Comparison of ENCODE assay signal across 13 cellular contexts in genomic region chr1:21397813-21398188, GRCh38. TPM values are rescaled to one million over a fixed set of nuclear protein-coding genes. Genes with fewer than 3 reads are reported as not detected.
DNase-seq lines count a peak whose midpoint lies in the region; ATAC-seq and TF ChIP-seq lines count a peak whose summit lies in the region.
"Had no signal": no experiment of that assay in that cellular context is flagged by ENCODE, and none has a peak within 500 bp of the region (broad histone marks: within the 10 kb centered on the region; RNA-seq: fewer than 3 reads in every experiment).

No MANE protein-coding gene starts in this region.

- TF ChIP-seq POLR2A in NB4 (IDR thresholded peaks at IDR 0.05; ENCODE audit: extremely low read depth, insufficient read length), result no peak

- H3K4me3 Mint-ChIP-seq in CD4-positive, alpha-beta T cell, result peak overlapping the region; percentile 77
- H3K4me3 Mint-ChIP-seq in activated T-cell treated with anti-CD3 and anti-CD28 coated beads, Interleukin-2, amount 50 U/mL, for 72 hours, result peak overlapping the region; percentile 66 to 83
- no peak overlapping the region for H3K4me3 Mint-ChIP-seq in HFFc6

- no peak overlapping the region for H3K27ac ChIP-seq in CD4-positive, alpha-beta T cell (ENCODE audit: low read depth, low read length)
- no peak overlapping the region for H3K27ac ChIP-seq in left ventricle myocardium inferior (replicated peaks)
- H3K27ac ChIP-seq: adrenal gland, foreskin keratinocyte had no signal

- DNase-seq in CD4-positive, alpha-beta T cell, result peak in 1 of 10 experiments; percentile 3
- DNase-seq in NB4 (ENCODE audit: low read depth), result peak; percentile 16
- peak; percentile 10 to 15 for DNase-seq in activated T-cell treated with anti-CD3 and anti-CD28 coated beads, Interleukin-2, amount 50 U/mL, for 72 hours
- DNase-seq in HFFc6, result no peak
- no peak for DNase-seq in left ventricle myocardium inferior
- DNase-seq: adrenal gland, DMS79 treated with DMSO at 0.1 percent for 48 hours, foreskin keratinocyte had no signal

- no peak for TF ChIP-seq CTCF in CD4-positive, alpha-beta T cell (IDR thresholded peaks at IDR 0.05)
- TF ChIP-seq CTCF in NB4 (IDR thresholded peaks at IDR 0.05; ENCODE audit: low read depth, low read length) (no peak), HFFc6 (IDR thresholded peaks at IDR 0.05) (no peak), left ventricle myocardium inferior (IDR thresholded peaks at IDR 0.05; ENCODE audit: borderline replicate concordance) (no peak)

- no peaks in the 10 kb centered on the region for H3K36me3 Mint-ChIP-seq in CD4-positive, alpha-beta T cell (ENCODE audit: low read depth)
- H3K36me3 Mint-ChIP-seq in activated T-cell treated with anti-CD3 and anti-CD28 coated beads, Interleukin-2, amount 50 U/mL, for 72 hours (ENCODE audit: insufficient read depth in 2 of 2), result no peaks in the 10 kb centered on the region
- H3K36me3 Mint-ChIP-seq in HFFc6 (ENCODE audit: low read depth), result 0 out of 2 replicates have a peak, but pooled peaks cover 4% of the 10 kb centered on the region

- H3K27ac Mint-ChIP-seq in CD4-positive, alpha-beta T cell, result no peak overlapping the region
- H3K27ac Mint-ChIP-seq in activated T-cell treated with anti-CD3 and anti-CD28 coated beads, Interleukin-2, amount 50 U/mL, for 72 hours, result peak overlapping the region; percentile 82
- no peak overlapping the region for H3K27ac Mint-ChIP-seq in HFFc6
- H3K27ac Mint-ChIP-seq: progenitor cell of endocrine pancreas had no signal

- H3K27me3 Mint-ChIP-seq in CD4-positive, alpha-beta T cell, result peaks cover 6% of the 10 kb centered on the region
- H3K27me3 Mint-ChIP-seq in activated T-cell treated with anti-CD3 and anti-CD28 coated beads, Interleukin-2, amount 50 U/mL, for 72 hours (ENCODE audit: low read depth), result peaks cover 14% of the 10 kb centered on the region
- H3K27me3 Mint-ChIP-seq in HFFc6 (ENCODE audit: insufficient read depth), result peaks cover 42% of the 10 kb centered on the region

- H3K36me3 ChIP-seq in left ventricle myocardium inferior, result no peaks in the 10 kb centered on the region
- H3K36me3 ChIP-seq: adrenal gland had no signal

- peak; percentile 55 for ATAC-seq in CD4-positive, alpha-beta T cell (ENCODE audit: poor library complexity)
- peak; percentile 52 to 61 for ATAC-seq in activated T-cell treated with anti-CD3 and anti-CD28 coated beads, Interleukin-2, amount 50 U/mL, for 72 hours (replicated peaks in 1 of 2)
- no peak for ATAC-seq in GM18498 (IDR thresholded peaks at IDR 0.05; ENCODE audit: unreplicated experiment)
- ATAC-seq in HG03457 (IDR thresholded peaks at IDR 0.05; ENCODE audit: unreplicated experiment), result no peak
- ATAC-seq: foreskin keratinocyte, Right ventricle myocardium inferior had no signal

- no peaks in the 10 kb centered on the region for H3K9me3 Mint-ChIP-seq in CD4-positive, alpha-beta T cell
- H3K9me3 Mint-ChIP-seq in activated T-cell treated with anti-CD3 and anti-CD28 coated beads, Interleukin-2, amount 50 U/mL, for 72 hours, result no peaks in the 10 kb centered on the region
- no peaks in the 10 kb centered on the region for H3K9me3 Mint-ChIP-seq in HFFc6

- H3K4me3 ChIP-seq in NB4 (ENCODE audit: low read depth, low read length) (no peak overlapping the region), mononuclear cell (ENCODE audit: low read length) (peak overlapping the region; percentile 19), left ventricle myocardium inferior (no peak overlapping the region)
- H3K4me3 ChIP-seq: adrenal gland had no signal

- no peaks in the 10 kb centered on the region for H3K9me3 ChIP-seq in CD4-positive, alpha-beta T cell (ENCODE audit: control insufficient read depth, low read length)
- H3K9me3 ChIP-seq in mononuclear cell (ENCODE audit: low read depth, low read length), result no peaks in the 10 kb centered on the region
- H3K9me3 ChIP-seq in left ventricle myocardium inferior (replicated peaks), result no peaks in the 10 kb centered on the region
- H3K9me3 ChIP-seq: adrenal gland had no signal

- intact Hi-C loops in CD4-positive, alpha-beta T cell (cut with DNase I, micrococcal nuclease), result no loop called here
- intact Hi-C loops in left ventricle myocardium inferior (cut with micrococcal nuclease), result no loop called here

- CTCF ChIA-PET in CD4-positive, alpha-beta T cell (lab: Charles Lee), result no interaction called here

- H3K27me3 ChIP-seq in CD4-positive, alpha-beta T cell (ENCODE audit: control insufficient read depth, insufficient read depth, low read length), result no peaks in the 10 kb centered on the region
- H3K27me3 ChIP-seq in mononuclear cell (ENCODE audit: insufficient read depth, low read length) (peaks cover 16% of the 10 kb centered on the region), left ventricle myocardium inferior (ENCODE audit: low read depth) (peaks cover 52% of the 10 kb centered on the region)
- H3K27me3 ChIP-seq: adrenal gland, foreskin keratinocyte had no signal

- H3K4me1 Mint-ChIP-seq in CD4-positive, alpha-beta T cell (ENCODE audit: low read depth), result no peaks in the 10 kb centered on the region
- peaks cover 7% of the 10 kb centered on the region for H3K4me1 Mint-ChIP-seq in activated T-cell treated with anti-CD3 and anti-CD28 coated beads, Interleukin-2, amount 50 U/mL, for 72 hours (ENCODE audit: low read depth)
- H3K4me1 Mint-ChIP-seq in HFFc6 (ENCODE audit: low read depth), result no peaks in the 10 kb centered on the region

- POLR2A ChIA-PET in CD4-positive, alpha-beta T cell (lab: Charles Lee), result no interaction called here

- H3K4me1 ChIP-seq in mononuclear cell (ENCODE audit: insufficient read depth, low read length) (peaks cover 9% of the 10 kb centered on the region), left ventricle myocardium inferior (no peaks in the 10 kb centered on the region)
- H3K4me1 ChIP-seq: adrenal gland had no signal

RNA-seq across cellular contexts. Expression of gene NBPF3, which starts 42.1 kb away (rescaled TPM):
- total RNA-seq in CD4-positive, alpha-beta T cell, result 1 to 10 TPM; 8.2 to 8.5 TPM
- 1 to 10 TPM; 3.8 to 9.0 TPM for total RNA-seq in activated T-cell treated with anti-CD3 and anti-CD28 coated beads, Interleukin-2, amount 50 U/mL, for 72 hours
- total RNA-seq in mononuclear cell (6.6 TPM), left ventricle myocardium inferior (5.1 TPM)
- 10 to 100 TPM; 14.0 to 20.7 (median 18.2) TPM for total RNA-seq in HFFc6 (2021; fragmentation: NEBNext Ultra II Directional; extraction: Animal tissue kit (Norgen Biotek cat#: 25700))

Comparison
In these comparisons a context has a peak if more than half of its experiments do, and no peak if none do; other contexts are left out.
1. ATAC-seq: peak in CD4-positive, alpha-beta T cell (single experiment) and activated T-cell treated with anti-CD3 and anti-CD28 coated beads, Interleukin-2, amount 50 U/mL, for 72 hours (2 of 2); none in GM18498 (single experiment) and HG03457 (single experiment).
2. DNase-seq: peak in NB4 (single experiment) and activated T-cell treated with anti-CD3 and anti-CD28 coated beads, Interleukin-2, amount 50 U/mL, for 72 hours (2 of 2); none in HFFc6 (single experiment) and left ventricle myocardium inferior (single experiment).